In the genomic region with DNA sequence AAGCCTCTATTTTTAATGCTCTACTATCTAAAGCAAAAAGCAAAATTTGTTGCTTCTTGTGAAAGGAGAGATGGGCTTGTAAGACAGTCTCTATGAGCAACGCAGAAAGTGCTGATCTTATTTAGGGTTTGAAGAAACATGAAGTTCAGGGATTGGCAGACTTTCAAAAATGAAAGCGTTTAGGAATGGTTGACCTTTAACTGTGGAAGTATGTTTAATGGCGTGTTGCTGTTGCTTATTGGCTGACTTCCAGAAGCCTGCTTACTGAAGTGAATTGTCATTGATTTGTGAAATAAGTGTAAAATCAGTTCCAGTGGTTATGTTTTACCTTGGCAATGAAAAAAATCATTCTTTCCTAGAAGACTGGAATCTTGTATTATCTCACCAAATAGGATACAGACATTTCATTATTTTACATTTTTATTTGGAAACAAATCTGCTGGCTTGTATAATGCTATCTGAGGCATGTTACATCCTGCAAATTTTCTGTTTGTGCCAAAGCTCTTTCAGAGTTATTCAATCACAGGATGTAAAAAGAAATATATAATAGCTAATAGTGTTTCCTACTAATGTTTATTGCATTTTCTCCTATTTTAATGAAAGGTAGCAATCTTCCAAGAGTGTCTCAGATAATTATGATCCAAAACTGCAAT, we compare ENCODE assay signal across 11 cellular contexts.
DNase-seq lines count a peak whose midpoint lies in the region; ATAC-seq and TF ChIP-seq lines count a peak whose summit lies in the region.
"Had no signal": no experiment of that assay in that cellular context is flagged by ENCODE, and none has a peak within 500 bp of the region (broad histone marks: within the 10 kb centered on the region; RNA-seq: fewer than 3 reads in every experiment).

No MANE protein-coding gene starts in this region.

- intact Hi-C loops in mammary epithelial cell (cut with micrococcal nuclease), result no loop called here
- intact Hi-C loops in right lobe of liver (cut with DNase I), result no loop called here

- TF ChIP-seq CTCF in mammary epithelial cell (conservative IDR thresholded peaks at IDR 0.05 in 1 of 2, IDR thresholded peaks at IDR 0.05 in 1 of 2; ENCODE audit: extremely low read depth in 1 of 2, insufficient read depth in 1 of 2, low read depth in 1 of 2, low read length in 2 of 2) (no peak), right lobe of liver (IDR thresholded peaks at IDR 0.05) (no peak), tibial nerve (IDR thresholded peaks at IDR 0.05) (no peak), GM10248 (IDR thresholded peaks at IDR 0.05; ENCODE audit: control extremely low read depth, extremely low read depth, low read depth, missing control alignments) (no peak)

- TF ChIP-seq POLR2A in right lobe of liver (IDR thresholded peaks at IDR 0.05) (no peak), tibial nerve (IDR thresholded peaks at IDR 0.05) (no peak)

- DNase-seq in H4 (ENCODE audit: low spot score) (peak; percentile 20), NCI-H2227 (lab: John Stamatoyannopoulos, UW; ENCODE audit: unreplicated experiment) (peak; percentile 82), mammary epithelial cell (peak; percentile 26), right lobe of liver (no peak), SIG-M5 treated with dmso at 0.1 percent for 504 hours (lab: John Stamatoyannopoulos, UW; ENCODE audit: unreplicated experiment) (no peak), tibial nerve (ENCODE audit: low spot score in 2 of 2) (no peak), GM10248 (ENCODE audit: extremely low spot score) (no peak)
- DNase-seq: activated naive CD4-positive, alpha-beta T cell; effector CD8-positive, alpha-beta T cell; KG1 had no signal

- TF ChIP-seq EP300 in tibial nerve (IDR thresholded peaks at IDR 0.05), result no peak

- H3K4me3 ChIP-seq in mammary epithelial cell (replicated peaks in 1 of 3; ENCODE audit: insufficient read depth in 1 of 3, low read depth in 2 of 3, low read length in 3 of 3) (no peak overlapping the region), right lobe of liver (no peak overlapping the region), tibial nerve (no peak overlapping the region)

- no peaks in the 10 kb centered on the region for H3K4me1 ChIP-seq in mammary epithelial cell (ENCODE audit: insufficient read depth, low read length)
- H3K4me1 ChIP-seq in right lobe of liver, result no peaks in the 10 kb centered on the region
- H3K4me1 ChIP-seq in tibial nerve, result peaks cover 0 to 6% (median 0%) of the 10 kb centered on the region in 4 donors

- H3K9me3 ChIP-seq in mammary epithelial cell (replicated peaks; ENCODE audit: insufficient read depth, low read length) (no peaks in the 10 kb centered on the region), right lobe of liver (no peaks in the 10 kb centered on the region), tibial nerve (no peaks in the 10 kb centered on the region)

- H4K20me1 ChIP-seq in mammary epithelial cell (ENCODE audit: insufficient read depth, low read length), result no peaks in the 10 kb centered on the region

- in situ Hi-C loops in mammary epithelial cell (cut with MboI; ENCODE audit: low sequenced_read_pairs in 2 of 2), result no loop called here

- dilution Hi-C loops in mammary epithelial cell (cut with HindIII; ENCODE audit: low sequenced_read_pairs), result no loop called here

- H3K4me2 ChIP-seq in mammary epithelial cell (ENCODE audit: insufficient read depth, low read depth, low read length), result peak overlapping the region; percentile 17

- CTCF ChIA-PET in mammary epithelial cell (lab: Charles Lee; ENCODE audit: low non-redundant PET), result no interaction called here
- CTCF ChIA-PET in GM10248 (lab: Yijun Ruan, JAX), result no interaction called here

- no peak overlapping the region for H2AFZ ChIP-seq in mammary epithelial cell (ENCODE audit: low read depth, low read length)

- 0% methylated on average over 3 of the region's 3 CpGs for WGBS in mammary epithelial cell (ENCODE audit: low coverage, missing lambda C conversion rate)
- WGBS in right lobe of liver (ENCODE audit: insufficient coverage, low coverage, low lambda C conversion rate, missing lambda C conversion rate), result 28% methylated on average over 2 of the region's 3 CpGs
- 11 to 16% methylated on average over 3 of the region's 3 CpGs for WGBS in tibial nerve, 2 donors

- H3K36me3 ChIP-seq in mammary epithelial cell (ENCODE audit: insufficient read depth, low read length) (no peaks in the 10 kb centered on the region), right lobe of liver (no peaks in the 10 kb centered on the region), tibial nerve (no peaks in the 10 kb centered on the region)

- H3K79me2 ChIP-seq in mammary epithelial cell (ENCODE audit: insufficient read depth, low read length), result no peaks in the 10 kb centered on the region

- no peaks in the 10 kb centered on the region for H3K27me3 ChIP-seq in mammary epithelial cell (ENCODE audit: insufficient read depth, low read length)
- H3K27me3 ChIP-seq in right lobe of liver, result no peaks in the 10 kb centered on the region
- H3K27me3 ChIP-seq in tibial nerve, result no peaks in the 10 kb centered on the region

- BruUV-seq in mammary epithelial cell (replicated peaks; lab: Mats Ljungman, UMichigan), result no TSS peak

- ATAC-seq in right lobe of liver (peak; percentile 46 to 69 (median 55)), GM18858 (IDR thresholded peaks at IDR 0.05; ENCODE audit: unreplicated experiment) (no peak)

- no peak overlapping the region for H3K9ac ChIP-seq in mammary epithelial cell (ENCODE audit: insufficient read depth, low read length)

- H3K27ac ChIP-seq in mammary epithelial cell (ENCODE audit: insufficient read depth, low read depth, low read length) (no peak overlapping the region), right lobe of liver (no peak overlapping the region), tibial nerve (no peak overlapping the region)

- POLR2A ChIA-PET in GM10248 (lab: Yijun Ruan, JAX), result no interaction called here

Comparison
In these comparisons a context has a peak if more than half of its experiments do, and no peak if none do; other contexts are left out.
1. DNase-seq: peak in H4 (single experiment), NCI-H2227 (single experiment) and mammary epithelial cell (single experiment); none in right lobe of liver (0 of 3), SIG-M5 treated with dmso at 0.1 percent for 504 hours (single experiment), tibial nerve (0 of 2) and GM10248 (single experiment).